Comparison of ENCODE assay signal across 1 cellular context in genomic region chr14:75979071-75979571, GRCh38.
TF ChIP-seq lines count a peak whose summit lies in the region.

No MANE protein-coding gene starts in this region.

TF ChIP-seq in H1, 55 proteins besides CTCF, POLR2A, EP300 and RAD21 (continued from another document):
- TF ChIP-seq RNF2 (IDR thresholded peaks at IDR 0.05; ENCODE audit: borderline replicate concordance, low read depth, low read length, missing control alignments, poor library complexity, severe bottlenecking) (no peak), TEAD4 (IDR thresholded peaks at IDR 0.05; ENCODE audit: low read depth, low read length) (peak; percentile 52; the same call in 1 of the 2 replicates), CHD7 (IDR thresholded peaks at IDR 0.05; ENCODE audit: insufficient replicate concordance, low read length) (no peak), RBBP5 (IDR thresholded peaks at IDR 0.05; ENCODE audit: borderline replicate concordance, low read depth, low read length) (no peak), BRCA1 (IDR thresholded peaks at IDR 0.05; ENCODE audit: low read depth, low read length) (no peak), GABPA (IDR thresholded peaks at IDR 0.05; ENCODE audit: borderline replicate concordance, insufficient read depth, low read length) (peak; percentile 57; the same call in 1 of the 2 replicates), RFX5 (IDR thresholded peaks at IDR 0.05; ENCODE audit: borderline replicate concordance, low read depth, low read length) (no peak)
